23 cellular contexts compared by ENCODE assay signal in genomic region chr2:224022474-224022873, GRCh38. TPM values are rescaled to one million over a fixed set of nuclear protein-coding genes. Genes with fewer than 3 reads are reported as not detected.
A peak's percentile ranks its signal among the peaks of the same experiment; 100 is the strongest.
DNase-seq lines count a peak whose midpoint lies in the region; ATAC-seq and TF ChIP-seq lines count a peak whose summit lies in the region.
"Had no signal": no experiment of that assay in that cellular context is flagged by ENCODE, and none has a peak within 500 bp of the region (broad histone marks: within the 10 kb centered on the region; RNA-seq: fewer than 3 reads in every experiment).

No MANE protein-coding gene starts in this region.

- CTCF ChIA-PET in CD4-positive, alpha-beta T cell (lab: Charles Lee) = no interaction called here

- TF ChIP-seq CTCF in CD4-positive, alpha-beta T cell (IDR thresholded peaks at IDR 0.05) = no peak
- TF ChIP-seq CTCF in epithelial cell of proximal tubule (conservative IDR thresholded peaks at IDR 0.05; ENCODE audit: low read depth, low read length) (no peak), coronary artery (IDR thresholded peaks at IDR 0.05) (no peak)

- H3K27me3 Mint-ChIP-seq in T-helper 1 cell treated with Interleukin-12 subunit alpha and Interleukin-12 subunit beta and Interleukin-4 antibody, amounts not matched to agents 30 μg/mL and 1 μg/mL, for 36 hours (ENCODE audit: low read depth) = no peaks in the 10 kb centered on the region
- H3K27me3 Mint-ChIP-seq in CD4-positive, alpha-beta T cell = no peaks in the 10 kb centered on the region
- H3K27me3 Mint-ChIP-seq: IgD-negative memory B cell, naive B cell had no signal

- H3K4me3 ChIP-seq in epithelial cell of proximal tubule (ENCODE audit: low read depth, low read length) = no peak overlapping the region
- no peak overlapping the region for H3K4me3 ChIP-seq in coronary artery
- H3K4me3 ChIP-seq: pancreas, sigmoid colon had no signal

- no peak overlapping the region for H3K27ac ChIP-seq in CD4-positive, alpha-beta T cell (ENCODE audit: low read depth, low read length)
- no peak overlapping the region for H3K27ac ChIP-seq in coronary artery
- H3K27ac ChIP-seq: pancreas, sigmoid colon had no signal

- H3K4me1 Mint-ChIP-seq in T-helper 1 cell treated with Interleukin-12 subunit alpha and Interleukin-12 subunit beta and Interleukin-4 antibody, amounts not matched to agents 30 μg/mL and 1 μg/mL, for 36 hours (ENCODE audit: low read depth) = peaks cover 52% of the 10 kb centered on the region
- H3K4me1 Mint-ChIP-seq in CD4-positive, alpha-beta T cell (ENCODE audit: low read depth) = peaks cover 54% of the 10 kb centered on the region

- ATAC-seq in CD4-positive, alpha-beta T cell (ENCODE audit: poor library complexity) = no peak
- peak; percentile 24 for ATAC-seq in HG03442 (IDR thresholded peaks at IDR 0.05; ENCODE audit: unreplicated experiment)

- peaks cover 6% of the 10 kb centered on the region for H3K9me3 Mint-ChIP-seq in T-helper 1 cell treated with Interleukin-12 subunit alpha and Interleukin-12 subunit beta and Interleukin-4 antibody, amounts not matched to agents 30 μg/mL and 1 μg/mL, for 36 hours
- H3K9me3 Mint-ChIP-seq in CD4-positive, alpha-beta T cell = no peaks in the 10 kb centered on the region
- H3K9me3 Mint-ChIP-seq: dendritic cell treated with granulocyte-macrophage colony-stimulating factor and Interleukin-4, amounts not matched to agents 40 ng/mL and 50 ng/mL, for 4 days; IgD-negative memory B cell had no signal

- H3K4me3 Mint-ChIP-seq in T-helper 1 cell treated with Interleukin-12 subunit alpha and Interleukin-12 subunit beta and Interleukin-4 antibody, amounts not matched to agents 30 μg/mL and 1 μg/mL, for 36 hours = no peak overlapping the region
- H3K4me3 Mint-ChIP-seq in CD4-positive, alpha-beta T cell = no peak overlapping the region
- H3K4me3 Mint-ChIP-seq: dendritic cell treated with granulocyte-macrophage colony-stimulating factor and Interleukin-4, amounts not matched to agents 40 ng/mL and 50 ng/mL, for 4 days; IgD-negative memory B cell had no signal

- intact Hi-C loops in CD4-positive, alpha-beta T cell (cut with DNase I, micrococcal nuclease) = no loop called here

- DNase-seq in T-helper 1 cell (no peak), epithelial cell of proximal tubule (ENCODE audit: low read depth) (peak; percentile 42), NCI-H748 treated with DMSO at 0.1 percent for 48 hours (lab: John Stamatoyannopoulos, UW) (no peak), coronary artery (ENCODE audit: low spot score) (no peak), NCI-H128 (lab: John Stamatoyannopoulos, UW; ENCODE audit: unreplicated experiment) (no peak)
- no peak for DNase-seq in CD4-positive, alpha-beta T cell
- DNase-seq: activated CD4-positive, alpha-beta T cell treated with anti-CD3 and anti-CD28 coated beads for 4 hours; activated effector memory CD4-positive, alpha-beta T cell treated with anti-CD3 and anti-CD28 coated beads, Interleukin-2, amount 50 U/mL, for 16 hours; amniotic stem cell; BE2C; COR-L47; glutamatergic neuron; left colon; naive B cell; NCI-H82; pancreas; SHP77 treated with DMSO at 0.1 percent for 48 hours; sigmoid colon; stimulated activated CD8-positive, alpha-beta memory T cell treated with anti-CD3 and anti-CD28 coated beads, Interleukin-4, amount 100 ng/mL, for 48 hours had no signal

- POLR2A ChIA-PET in CD4-positive, alpha-beta T cell (lab: Charles Lee) = no interaction called here

- peak overlapping the region; percentile 27 for H3K27ac Mint-ChIP-seq in T-helper 1 cell treated with Interleukin-12 subunit alpha and Interleukin-12 subunit beta and Interleukin-4 antibody, amounts not matched to agents 30 μg/mL and 1 μg/mL, for 36 hours
- H3K27ac Mint-ChIP-seq in CD4-positive, alpha-beta T cell = peak overlapping the region; percentile 86
- H3K27ac Mint-ChIP-seq: dendritic cell treated with granulocyte-macrophage colony-stimulating factor and Interleukin-4, amounts not matched to agents 40 ng/mL and 50 ng/mL, for 4 days; IgD-negative memory B cell had no signal

- H3K27me3 ChIP-seq in CD4-positive, alpha-beta T cell (ENCODE audit: control insufficient read depth, insufficient read depth, low read length) = no peaks in the 10 kb centered on the region
- H3K27me3 ChIP-seq: pancreas, sigmoid colon had no signal

- peaks cover 12% of the 10 kb centered on the region for H3K36me3 Mint-ChIP-seq in T-helper 1 cell treated with Interleukin-12 subunit alpha and Interleukin-12 subunit beta and Interleukin-4 antibody, amounts not matched to agents 30 μg/mL and 1 μg/mL, for 36 hours (ENCODE audit: low read depth)
- no peaks in the 10 kb centered on the region for H3K36me3 Mint-ChIP-seq in CD4-positive, alpha-beta T cell (ENCODE audit: low read depth)
- H3K36me3 Mint-ChIP-seq: IgD-negative memory B cell had no signal

- H3K9me3 ChIP-seq in CD4-positive, alpha-beta T cell (ENCODE audit: control insufficient read depth, low read length) = no peaks in the 10 kb centered on the region
- H3K9me3 ChIP-seq: BE2C, pancreas, sigmoid colon had no signal

RNA-seq across cellular contexts. Expression of gene SERPINE2, which starts 16.6 kb away (rescaled TPM):
- total RNA-seq in CD4-positive, alpha-beta T cell = 1 to 10 TPM; 5.1 to 7.3 TPM
- total RNA-seq in epithelial cell of proximal tubule = 40.4 and 57.7 TPM in 2 replicates
